Comparison of ENCODE assay signal across 20 cellular contexts in genomic region chr10:47217123-47217522, GRCh38.
A peak's percentile ranks its signal among the peaks of the same experiment; 100 is the strongest.
DNase-seq lines count a peak whose midpoint lies in the region; ATAC-seq and FAIRE-seq lines count a peak whose summit lies in the region.
"Had no signal": no experiment of that assay in that cellular context is flagged by ENCODE, and none has a peak within 500 bp of the region (broad histone marks: within the 10 kb centered on the region; RNA-seq: fewer than 3 reads in every experiment).

No MANE protein-coding gene starts in this region.

- peaks cover 17% of the 10 kb centered on the region for H3K4me1 Mint-ChIP-seq in activated T-cell treated with anti-CD3 and anti-CD28 coated beads, Interleukin-2, amount 50 U/mL, for 4 hours (ENCODE audit: low read depth)
- H3K4me1 Mint-ChIP-seq in activated T-cell treated with anti-CD3 and anti-CD28 coated beads, Interleukin-2, amount 50 U/mL, for 24 hours (ENCODE audit: low read depth): peaks cover 20% of the 10 kb centered on the region
- H3K4me1 Mint-ChIP-seq in stimulated activated naive CD8-positive, alpha-beta T cell treated with anti-CD3 and anti-CD28 coated beads, Interleukin-15, amount 100 ng/mL, for 72 hours: peaks cover 14% of the 10 kb centered on the region
- H3K4me1 Mint-ChIP-seq in T-cell: peaks cover 20 to 30% (median 26%) of the 10 kb centered on the region in 3 donors
- peaks cover 17% of the 10 kb centered on the region for H3K4me1 Mint-ChIP-seq in activated T-helper 2 cell treated with anti-CD3 and anti-CD28 coated beads, Interferon-gamma antibody, Interleukin-2, Interleukin-4, amounts not matched to agents 10 μg/mL and 5 μg/mL and 100 μg/mL, durations not matched to agents 14 hours and 24 hours and 36 hours (ENCODE audit: low read depth)
- H3K4me1 Mint-ChIP-seq in activated CD8-positive, alpha-beta memory T cell treated with anti-CD3 and anti-CD28 coated beads, Interleukin-2, amount 10 ng/mL, durations not matched to agents 7 days and 5 days: peaks cover 10% of the 10 kb centered on the region

- no peak overlapping the region for H3K4me3 Mint-ChIP-seq in activated T-cell treated with anti-CD3 and anti-CD28 coated beads, Interleukin-2, amount 50 U/mL, for 4 hours
- no peak overlapping the region for H3K4me3 Mint-ChIP-seq in activated T-cell treated with anti-CD3 and anti-CD28 coated beads, Interleukin-2, amount 50 U/mL, for 24 hours
- no peak overlapping the region for H3K4me3 Mint-ChIP-seq in stimulated activated naive CD8-positive, alpha-beta T cell treated with anti-CD3 and anti-CD28 coated beads, Interleukin-15, amount 100 ng/mL, for 72 hours
- H3K4me3 Mint-ChIP-seq in T-cell: no peak overlapping the region
- H3K4me3 Mint-ChIP-seq in activated T-helper 2 cell treated with anti-CD3 and anti-CD28 coated beads, Interferon-gamma antibody, Interleukin-2, Interleukin-4, amounts not matched to agents 10 μg/mL and 5 μg/mL and 100 μg/mL, durations not matched to agents 14 hours and 24 hours and 36 hours (ENCODE audit: low read depth): no peak overlapping the region
- H3K4me3 Mint-ChIP-seq in activated CD8-positive, alpha-beta memory T cell treated with anti-CD3 and anti-CD28 coated beads, Interleukin-2, amount 10 ng/mL, durations not matched to agents 7 days and 5 days: no peak overlapping the region
- H3K4me3 Mint-ChIP-seq: CD4-positive, CD25-positive, alpha-beta regulatory T cell had no signal

- H3K9me3 Mint-ChIP-seq in activated T-cell treated with anti-CD3 and anti-CD28 coated beads, Interleukin-2, amount 50 U/mL, for 4 hours: peaks cover 6% of the 10 kb centered on the region
- peaks cover 2% of the 10 kb centered on the region for H3K9me3 Mint-ChIP-seq in activated T-cell treated with anti-CD3 and anti-CD28 coated beads, Interleukin-2, amount 50 U/mL, for 24 hours
- H3K9me3 Mint-ChIP-seq in stimulated activated naive CD8-positive, alpha-beta T cell treated with anti-CD3 and anti-CD28 coated beads, Interleukin-15, amount 100 ng/mL, for 72 hours: peaks cover 7 to 9% of the 10 kb centered on the region in 2 donors
- peaks cover 0 to 5% (median 4%) of the 10 kb centered on the region in 3 donors for H3K9me3 Mint-ChIP-seq in T-cell
- peaks cover 10% of the 10 kb centered on the region for H3K9me3 Mint-ChIP-seq in activated T-helper 2 cell treated with anti-CD3 and anti-CD28 coated beads, Interferon-gamma antibody, Interleukin-2, Interleukin-4, amounts not matched to agents 10 μg/mL and 5 μg/mL and 100 μg/mL, durations not matched to agents 14 hours and 24 hours and 36 hours
- H3K9me3 Mint-ChIP-seq in activated CD8-positive, alpha-beta memory T cell treated with anti-CD3 and anti-CD28 coated beads, Interleukin-2, amount 10 ng/mL, durations not matched to agents 7 days and 5 days (ENCODE audit: low read depth): no peaks in the 10 kb centered on the region

- no peaks in the 10 kb centered on the region for H3K27me3 Mint-ChIP-seq in activated T-cell treated with anti-CD3 and anti-CD28 coated beads, Interleukin-2, amount 50 U/mL, for 4 hours (ENCODE audit: low read depth)
- H3K27me3 Mint-ChIP-seq in activated T-cell treated with anti-CD3 and anti-CD28 coated beads, Interleukin-2, amount 50 U/mL, for 24 hours: no peaks in the 10 kb centered on the region
- no peaks in the 10 kb centered on the region for H3K27me3 Mint-ChIP-seq in stimulated activated naive CD8-positive, alpha-beta T cell treated with anti-CD3 and anti-CD28 coated beads, Interleukin-15, amount 100 ng/mL, for 72 hours
- H3K27me3 Mint-ChIP-seq in T-cell: no peaks in the 10 kb centered on the region
- H3K27me3 Mint-ChIP-seq in activated T-helper 2 cell treated with anti-CD3 and anti-CD28 coated beads, Interferon-gamma antibody, Interleukin-2, Interleukin-4, amounts not matched to agents 10 μg/mL and 5 μg/mL and 100 μg/mL, durations not matched to agents 14 hours and 24 hours and 36 hours (ENCODE audit: low read depth): no peaks in the 10 kb centered on the region
- no peaks in the 10 kb centered on the region for H3K27me3 Mint-ChIP-seq in activated CD8-positive, alpha-beta memory T cell treated with anti-CD3 and anti-CD28 coated beads, Interleukin-2, amount 10 ng/mL, durations not matched to agents 7 days and 5 days
- H3K27me3 Mint-ChIP-seq: CD4-positive, CD25-positive, alpha-beta regulatory T cell had no signal

- POLR2A ChIA-PET in T-cell (lab: Charles Lee): no interaction called here

- intact Hi-C loops in activated T-helper 2 cell treated with anti-CD3 and anti-CD28 coated beads, Interferon-gamma antibody, Interleukin-2, Interleukin-4, amounts not matched to agents 10 μg/mL and 5 μg/mL and 100 μg/mL, durations not matched to agents 14 hours and 24 hours and 36 hours (cut with micrococcal nuclease): loop anchor here (1.0 kb wide), 1 partner anchor 9 kb away; no protein-coding TSS in a partner anchor

- H3K36me3 Mint-ChIP-seq in activated T-cell treated with anti-CD3 and anti-CD28 coated beads, Interleukin-2, amount 50 U/mL, for 4 hours (ENCODE audit: insufficient read depth): peaks cover 5% of the 10 kb centered on the region
- H3K36me3 Mint-ChIP-seq in activated T-cell treated with anti-CD3 and anti-CD28 coated beads, Interleukin-2, amount 50 U/mL, for 24 hours (ENCODE audit: low read depth): no peaks in the 10 kb centered on the region
- peaks cover 6% of the 10 kb centered on the region for H3K36me3 Mint-ChIP-seq in T-cell
- H3K36me3 Mint-ChIP-seq in activated T-helper 2 cell treated with anti-CD3 and anti-CD28 coated beads, Interferon-gamma antibody, Interleukin-2, Interleukin-4, amounts not matched to agents 10 μg/mL and 5 μg/mL and 100 μg/mL, durations not matched to agents 14 hours and 24 hours and 36 hours (ENCODE audit: low read depth): no peaks in the 10 kb centered on the region
- H3K36me3 Mint-ChIP-seq in activated CD8-positive, alpha-beta memory T cell treated with anti-CD3 and anti-CD28 coated beads, Interleukin-2, amount 10 ng/mL, durations not matched to agents 7 days and 5 days: peaks cover 1% of the 10 kb centered on the region

- ATAC-seq in activated T-cell treated with anti-CD3 and anti-CD28 coated beads, Interleukin-2, amount 50 U/mL, for 4 hours: peak; percentile 50 to 80
- ATAC-seq in stimulated activated naive CD8-positive, alpha-beta T cell treated with anti-CD3 and anti-CD28 coated beads, Interleukin-15, amount 100 ng/mL, for 72 hours: no peak
- ATAC-seq in stimulated activated naive CD8-positive, alpha-beta T cell treated with anti-CD3 and anti-CD28 coated beads, Interleukin-15, Interleukin-2, amounts not matched to agents 100 U/mL and 50 U/mL, for 24 hours: no peak
- ATAC-seq in T-cell (replicated peaks in 1 of 4): no peak
- ATAC-seq in activated CD8-positive, alpha-beta memory T cell treated with anti-CD3 and anti-CD28 coated beads, Interleukin-2, amount 10 ng/mL, durations not matched to agents 7 days and 5 days: no peak
- ATAC-seq: HepG2 had no signal

- FAIRE-seq in RCC 7860 (lab: Jason Lieb, UNC): no peak
- FAIRE-seq: A204.1, D721Med, G401.6, GM12891, GM19239, HepG2 had no signal

- no peak overlapping the region for H3K27ac Mint-ChIP-seq in activated T-cell treated with anti-CD3 and anti-CD28 coated beads, Interleukin-2, amount 50 U/mL, for 24 hours
- peak overlapping the region; percentile 59 for H3K27ac Mint-ChIP-seq in stimulated activated naive CD8-positive, alpha-beta T cell treated with anti-CD3 and anti-CD28 coated beads, Interleukin-15, amount 100 ng/mL, for 72 hours
- H3K27ac Mint-ChIP-seq in T-cell: peak overlapping the region; percentile 4 to 20
- peak overlapping the region; percentile 16 for H3K27ac Mint-ChIP-seq in activated T-helper 2 cell treated with anti-CD3 and anti-CD28 coated beads, Interferon-gamma antibody, Interleukin-2, Interleukin-4, amounts not matched to agents 10 μg/mL and 5 μg/mL and 100 μg/mL, durations not matched to agents 14 hours and 24 hours and 36 hours
- no peak overlapping the region for H3K27ac Mint-ChIP-seq in activated CD8-positive, alpha-beta memory T cell treated with anti-CD3 and anti-CD28 coated beads, Interleukin-2, amount 10 ng/mL, durations not matched to agents 7 days and 5 days

- no peak for DNase-seq in activated T-cell treated with anti-CD3 and anti-CD28 coated beads, Interleukin-2, amount 50 U/mL, for 4 hours
- DNase-seq in activated T-cell treated with anti-CD3 and anti-CD28 coated beads, Interleukin-2, amount 50 U/mL, for 24 hours: no peak
- no peak for DNase-seq in stimulated activated naive CD8-positive, alpha-beta T cell treated with anti-CD3 and anti-CD28 coated beads, Interleukin-15, amount 100 ng/mL, for 72 hours
- DNase-seq in stimulated activated naive CD8-positive, alpha-beta T cell treated with anti-CD3 and anti-CD28 coated beads, Interleukin-15, Interleukin-2, amounts not matched to agents 100 U/mL and 50 U/mL, for 24 hours: no peak
- DNase-seq in T-cell (no peak), RCC 7860 (ENCODE audit: low spot score) (no peak)
- no peak for DNase-seq in activated T-helper 2 cell treated with anti-CD3 and anti-CD28 coated beads, Interferon-gamma antibody, Interleukin-2, Interleukin-4, amounts not matched to agents 10 μg/mL and 5 μg/mL and 100 μg/mL, durations not matched to agents 14 hours and 24 hours and 36 hours (ENCODE audit: low spot score)
- no peak for DNase-seq in activated CD8-positive, alpha-beta memory T cell treated with anti-CD3 and anti-CD28 coated beads, Interleukin-2, amount 10 ng/mL, durations not matched to agents 7 days and 5 days
- DNase-seq: ACHN; BE2C; C1 segment of cervical spinal cord; Caco-2; CD4-positive, CD25-positive, alpha-beta regulatory T cell; GM23248 had no signal

- CTCF ChIA-PET in T-cell (lab: Charles Lee): no interaction called here
- CTCF ChIA-PET in activated CD8-positive, alpha-beta memory T cell treated with anti-CD3 and anti-CD28 coated beads, Interleukin-2, amount 10 ng/mL, durations not matched to agents 7 days and 5 days (lab: Charles Lee): interaction anchor here (1.6 kb wide), 1 partner anchor 9 kb away, joined by 3 read pairs; no protein-coding TSS in a partner anchor

Comparison
In these comparisons a context has a peak if more than half of its experiments do, and no peak if none do; other contexts are left out.
1. ATAC-seq: peak in activated T-cell treated with anti-CD3 and anti-CD28 coated beads, Interleukin-2, amount 50 U/mL, for 4 hours (2 of 2); none in stimulated activated naive CD8-positive, alpha-beta T cell treated with anti-CD3 and anti-CD28 coated beads, Interleukin-15, amount 100 ng/mL, for 72 hours (single experiment), stimulated activated naive CD8-positive, alpha-beta T cell treated with anti-CD3 and anti-CD28 coated beads, Interleukin-15, Interleukin-2, amounts not matched to agents 100 U/mL and 50 U/mL, for 24 hours (single experiment), T-cell (0 of 4) and activated CD8-positive, alpha-beta memory T cell treated with anti-CD3 and anti-CD28 coated beads, Interleukin-2, amount 10 ng/mL, durations not matched to agents 7 days and 5 days (single experiment).
2. H3K27ac Mint-ChIP-seq: peak in stimulated activated naive CD8-positive, alpha-beta T cell treated with anti-CD3 and anti-CD28 coated beads, Interleukin-15, amount 100 ng/mL, for 72 hours (2 of 2), T-cell (2 of 2) and activated T-helper 2 cell treated with anti-CD3 and anti-CD28 coated beads, Interferon-gamma antibody, Interleukin-2, Interleukin-4, amounts not matched to agents 10 μg/mL and 5 μg/mL and 100 μg/mL, durations not matched to agents 14 hours and 24 hours and 36 hours (single experiment); none in activated T-cell treated with anti-CD3 and anti-CD28 coated beads, Interleukin-2, amount 50 U/mL, for 24 hours (single experiment) and activated CD8-positive, alpha-beta memory T cell treated with anti-CD3 and anti-CD28 coated beads, Interleukin-2, amount 10 ng/mL, durations not matched to agents 7 days and 5 days (single experiment).